Comparison of ENCODE assay signal across 8 cellular contexts in the genomic region with DNA sequence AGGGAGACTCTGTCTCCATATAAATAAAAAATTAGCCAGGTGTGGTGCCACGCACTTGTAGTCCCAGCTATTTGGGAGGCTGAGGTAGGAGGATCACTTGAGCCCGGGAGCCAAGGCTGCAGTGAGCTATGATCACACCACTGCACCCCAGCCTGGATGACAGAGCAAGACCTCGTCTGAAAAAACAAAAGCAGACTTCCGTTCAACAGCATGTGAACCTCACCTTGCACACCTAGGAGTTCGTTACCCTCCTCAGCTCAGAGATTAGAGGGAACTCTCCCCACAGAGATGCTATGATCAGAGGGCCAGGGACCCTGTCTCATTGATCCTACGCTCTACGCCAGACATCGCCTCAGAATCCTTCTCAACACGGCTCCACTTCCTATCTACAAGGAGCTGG. TPM values are rescaled to one million over a fixed set of nuclear protein-coding genes. Genes with fewer than 3 reads are reported as not detected.
DNase-seq lines count a peak whose midpoint lies in the region; ATAC-seq and TF ChIP-seq lines count a peak whose summit lies in the region.
"Had no signal": no experiment of that assay in that cellular context is flagged by ENCODE, and none has a peak within 500 bp of the region (broad histone marks: within the 10 kb centered on the region; RNA-seq: fewer than 3 reads in every experiment).

No MANE protein-coding gene starts in this region.

- H3K4me2 ChIP-seq in DND-41 (ENCODE audit: insufficient read depth, low read length) (peak overlapping the region; percentile 12; the same call in 1 of the 2 replicates), OCI-LY7 (ENCODE audit: low read length) (no peak overlapping the region)

- peak overlapping the region; percentile 21 for H3K4me3 Mint-ChIP-seq in activated CD4-positive, alpha-beta memory T cell treated with anti-CD3 and anti-CD28 coated beads, Interleukin-2, amount 10 ng/mL, durations not matched to agents 7 days and 5 days

- H3K36me3 ChIP-seq in DND-41 (ENCODE audit: insufficient read depth, low read length), result no peaks in the 10 kb centered on the region
- no peaks in the 10 kb centered on the region for H3K36me3 ChIP-seq in esophagus squamous epithelium
- peaks cover 0 to 8% (median 0%) of the 10 kb centered on the region in 6 donors for H3K36me3 ChIP-seq in spleen
- H3K36me3 ChIP-seq in OCI-LY7 (ENCODE audit: insufficient read depth, low read length), result no peaks in the 10 kb centered on the region
- H3K36me3 ChIP-seq: left lung had no signal

- H3K79me2 ChIP-seq in DND-41 (ENCODE audit: insufficient read depth, low read length) (peaks cover 95% of the 10 kb centered on the region), OCI-LY7 (ENCODE audit: insufficient read depth, low read depth, low read length) (peaks cover 38% of the 10 kb centered on the region; the same call in 1 of the 2 replicates)

- H3K4me1 Mint-ChIP-seq in activated CD4-positive, alpha-beta memory T cell treated with anti-CD3 and anti-CD28 coated beads, Interleukin-2, amount 10 ng/mL, durations not matched to agents 7 days and 5 days, result peaks cover 78% of the 10 kb centered on the region

- H3K9ac ChIP-seq in DND-41 (ENCODE audit: low read depth, low read length), result no peak overlapping the region

- no peaks in the 10 kb centered on the region for H3K9me2 ChIP-seq in OCI-LY7 (ENCODE audit: insufficient read depth, low read length)

- H3K27ac ChIP-seq in DND-41 (ENCODE audit: low read length), result peak overlapping the region; percentile 39
- H3K27ac ChIP-seq in esophagus squamous epithelium, result peak overlapping the region; percentile 21 to 71 (median 66)
- peak overlapping the region in 7 of 8 donors; percentile 32 to 89 (median 54) for H3K27ac ChIP-seq in spleen
- no peak overlapping the region for H3K27ac ChIP-seq in OCI-LY7 (ENCODE audit: low read depth, low read length, poor library complexity, severe bottlenecking)

- DNase-seq in DND-41 (no peak), esophagus squamous epithelium (lab: John Stamatoyannopoulos, UW) (no peak), spleen (no peak), OCI-LY7 (ENCODE audit: low spot score) (no peak)
- no peak for DNase-seq in activated CD4-positive, alpha-beta memory T cell treated with anti-CD3 and anti-CD28 coated beads, Interleukin-2, amount 10 ng/mL, durations not matched to agents 7 days and 5 days
- DNase-seq: left lung had no signal

- H3K4me3 ChIP-seq in DND-41 (ENCODE audit: low read depth in 1 of 2, low read length in 2 of 2) (no peak overlapping the region), esophagus squamous epithelium (peak overlapping the region in 1 of 4 donors; percentile 14), spleen (no peak overlapping the region), OCI-LY7 (ENCODE audit: low read depth, low read length, poor library complexity, severe bottlenecking) (no peak overlapping the region)
- H3K4me3 ChIP-seq: left lung had no signal

- TF ChIP-seq POLR2A in esophagus squamous epithelium (IDR thresholded peaks at IDR 0.05) (no peak), spleen (IDR thresholded peaks at IDR 0.05) (no peak)

- H2AFZ ChIP-seq in DND-41 (ENCODE audit: low read depth, low read length) (no peak overlapping the region), OCI-LY7 (ENCODE audit: low read length) (no peak overlapping the region)

- TF ChIP-seq CTCF in DND-41 (IDR thresholded peaks at IDR 0.05; ENCODE audit: borderline replicate concordance, extremely low read depth, low read length, poor library complexity, severe bottlenecking) (no peak), esophagus squamous epithelium (IDR thresholded peaks at IDR 0.05) (no peak), spleen (IDR thresholded peaks at IDR 0.05 in 8 of 11, conservative IDR thresholded peaks at IDR 0.05 in 3 of 11) (no peak), OCI-LY7 (conservative IDR thresholded peaks at IDR 0.05; ENCODE audit: low read length) (no peak)

- H3K27me3 Mint-ChIP-seq in activated CD4-positive, alpha-beta memory T cell treated with anti-CD3 and anti-CD28 coated beads, Interleukin-2, amount 10 ng/mL, durations not matched to agents 7 days and 5 days, result no peaks in the 10 kb centered on the region

- H4K20me1 ChIP-seq in DND-41 (ENCODE audit: insufficient read depth, low read length), result peaks cover 91% of the 10 kb centered on the region
- H4K20me1 ChIP-seq in OCI-LY7 (ENCODE audit: insufficient read depth, low read length), result peaks cover 7% of the 10 kb centered on the region; the same call in 1 of the 2 replicates

- ATAC-seq in DND-41 (ENCODE audit: insufficient read depth, low read depth), result no peak
- ATAC-seq in GM19035 (IDR thresholded peaks at IDR 0.05; ENCODE audit: unreplicated experiment), result no peak
- no peak for ATAC-seq in GM21526 (IDR thresholded peaks at IDR 0.05; ENCODE audit: low FRiP score, unreplicated experiment)

- WGBS in esophagus squamous epithelium, 2 donors, result 80 to 87% methylated on average over 6 to 9 of the region's 9 CpGs
- WGBS in spleen, 5 donors, result 74 to 84% (median 78%) methylated on average over 9 of the region's 9 CpGs

- no TSS peak for BruUV-seq in OCI-LY7 (replicated peaks; lab: Mats Ljungman, UMichigan)

- CTCF ChIA-PET in activated CD4-positive, alpha-beta memory T cell treated with anti-CD3 and anti-CD28 coated beads, Interleukin-2, amount 10 ng/mL, durations not matched to agents 7 days and 5 days (lab: Charles Lee), result interaction anchor here (0.6 to 4.1 kb wide), 8 partner anchors 10 to 341 kb away, joined by 3 to 37 read pairs (median 6); a partner anchor contains a TSS
- CTCF ChIA-PET in OCI-LY7 (lab: Charles Lee; ENCODE audit: unreplicated experiment), result no interaction called here

- intact Hi-C loops in esophagus squamous epithelium (cut with DNase I) (no loop called here), spleen (cut with DNase I; ENCODE audit: low total_unique reads) (no loop called here), OCI-LY7 (cut with micrococcal nuclease; ENCODE audit: unreplicated experiment) (no loop called here)

- POLR2A ChIA-PET in activated CD4-positive, alpha-beta memory T cell treated with anti-CD3 and anti-CD28 coated beads, Interleukin-2, amount 10 ng/mL, durations not matched to agents 7 days and 5 days (lab: Charles Lee), result interaction anchor here (0.7 to 4.3 kb wide), 16 partner anchors 8 to 326 kb away, joined by 3 to 43 read pairs (median 5); a partner anchor contains a TSS
- POLR2A ChIA-PET in OCI-LY7 (lab: Charles Lee), result no interaction called here

- peak overlapping the region; percentile 88 for H3K27ac Mint-ChIP-seq in activated CD4-positive, alpha-beta memory T cell treated with anti-CD3 and anti-CD28 coated beads, Interleukin-2, amount 10 ng/mL, durations not matched to agents 7 days and 5 days

- no peaks in the 10 kb centered on the region for H3K36me3 Mint-ChIP-seq in activated CD4-positive, alpha-beta memory T cell treated with anti-CD3 and anti-CD28 coated beads, Interleukin-2, amount 10 ng/mL, durations not matched to agents 7 days and 5 days (ENCODE audit: low read depth)

- no peaks in the 10 kb centered on the region for H3K27me3 ChIP-seq in DND-41 (ENCODE audit: insufficient read depth, low read length, poor library complexity)
- H3K27me3 ChIP-seq in esophagus squamous epithelium, result no peaks in the 10 kb centered on the region
- H3K27me3 ChIP-seq in spleen (replicated peaks in 1 of 7), result no peaks in the 10 kb centered on the region
- H3K27me3 ChIP-seq: left lung had no signal

- peaks cover 18% of the 10 kb centered on the region for H3K4me1 ChIP-seq in DND-41 (ENCODE audit: insufficient read depth, low read length)
- H3K4me1 ChIP-seq in esophagus squamous epithelium, result peaks cover 61 to 95% (median 84%) of the 10 kb centered on the region in 3 donors
- peaks cover 70 to 99% (median 90%) of the 10 kb centered on the region in 6 donors for H3K4me1 ChIP-seq in spleen
- H3K4me1 ChIP-seq in OCI-LY7 (ENCODE audit: insufficient read depth, low read length, poor library complexity, severe bottlenecking), result no peaks in the 10 kb centered on the region

- H3K9me3 Mint-ChIP-seq in activated CD4-positive, alpha-beta memory T cell treated with anti-CD3 and anti-CD28 coated beads, Interleukin-2, amount 10 ng/mL, durations not matched to agents 7 days and 5 days, result no peaks in the 10 kb centered on the region

- H3K9me3 ChIP-seq in DND-41 (ENCODE audit: insufficient read depth, low read length, severe bottlenecking) (no peaks in the 10 kb centered on the region), esophagus squamous epithelium (no peaks in the 10 kb centered on the region), spleen (no peaks in the 10 kb centered on the region), OCI-LY7 (ENCODE audit: low read length) (no peaks in the 10 kb centered on the region)
- H3K9me3 ChIP-seq: left lung had no signal

RNA-seq across cellular contexts. Expression of a gene that starts 15.3 kb away (rescaled TPM):
- total RNA-seq in activated CD4-positive, alpha-beta memory T cell treated with anti-CD3 and anti-CD28 coated beads, Interleukin-2, amount 10 ng/mL, durations not matched to agents 7 days and 5 days, result 10 to 100 TPM; 26.2 to 26.3 TPM
- total RNA-seq in esophagus squamous epithelium (10 to 100 TPM in 2 of 4 donors, 1 to 10 TPM in 2; 5.9 to 12.8 (median 9.9) TPM), spleen (10 to 100 TPM; 23.0 to 44.8 (median 32.1) TPM), OCI-LY7 (2022) (24.6 and 26.5 TPM in 2 replicates)
- polyA plus RNA-seq in spleen, result 10 to 100 TPM in 1 of 3 donors, 1 to 10 TPM in 2; 4.5 to 14.2 (median 7.9) TPM
- 14.4 and 18.7 TPM in 2 replicates for total RNA-seq in OCI-LY7 (2014; rRNA removed; shearing (Covaris generic))

RNA-seq across cellular contexts. Expression of a gene that starts 36.8 kb away (rescaled TPM):
- 100 to 1,000 TPM; 263 TPM for total RNA-seq in activated CD4-positive, alpha-beta memory T cell treated with anti-CD3 and anti-CD28 coated beads, Interleukin-2, amount 10 ng/mL, durations not matched to agents 7 days and 5 days
- 100 to 1,000 TPM; 132 to 273 (median 247) TPM for total RNA-seq in esophagus squamous epithelium
- total RNA-seq in spleen, result 100 to 1,000 TPM; 183 to 309 (median 203) TPM
- 100 to 1,000 TPM; 131 to 276 (median 141) TPM for polyA plus RNA-seq in spleen
- 159 and 200 TPM in 2 replicates for total RNA-seq in OCI-LY7 (2014; rRNA removed; shearing (Covaris generic))
- total RNA-seq in OCI-LY7 (2022), result 189 and 201 TPM in 2 replicates

RNA-seq across cellular contexts. Expression of a gene that starts 51.1 kb away (rescaled TPM):
- total RNA-seq in activated CD4-positive, alpha-beta memory T cell treated with anti-CD3 and anti-CD28 coated beads, Interleukin-2, amount 10 ng/mL, durations not matched to agents 7 days and 5 days, result 10 to 100 TPM; 93.0 to 99.1 TPM
- total RNA-seq in esophagus squamous epithelium (100 to 1,000 TPM in 1 of 4 donors, 10 to 100 TPM in 3; 65.5 to 104 (median 83.5) TPM), spleen (10 to 100 TPM; 63.9 to 90.9 (median 75.7) TPM), OCI-LY7 (2022) (96.7 and 101 TPM in 2 replicates)
- polyA plus RNA-seq in spleen, result 10 to 100 TPM; 65.9 to 78.5 (median 68.9) TPM
- total RNA-seq in OCI-LY7 (2014; rRNA removed; shearing (Covaris generic)), result 96.0 and 99.8 TPM in 2 replicates
